Comparison of ENCODE assay signal across 8 cellular contexts in the genomic region with DNA sequence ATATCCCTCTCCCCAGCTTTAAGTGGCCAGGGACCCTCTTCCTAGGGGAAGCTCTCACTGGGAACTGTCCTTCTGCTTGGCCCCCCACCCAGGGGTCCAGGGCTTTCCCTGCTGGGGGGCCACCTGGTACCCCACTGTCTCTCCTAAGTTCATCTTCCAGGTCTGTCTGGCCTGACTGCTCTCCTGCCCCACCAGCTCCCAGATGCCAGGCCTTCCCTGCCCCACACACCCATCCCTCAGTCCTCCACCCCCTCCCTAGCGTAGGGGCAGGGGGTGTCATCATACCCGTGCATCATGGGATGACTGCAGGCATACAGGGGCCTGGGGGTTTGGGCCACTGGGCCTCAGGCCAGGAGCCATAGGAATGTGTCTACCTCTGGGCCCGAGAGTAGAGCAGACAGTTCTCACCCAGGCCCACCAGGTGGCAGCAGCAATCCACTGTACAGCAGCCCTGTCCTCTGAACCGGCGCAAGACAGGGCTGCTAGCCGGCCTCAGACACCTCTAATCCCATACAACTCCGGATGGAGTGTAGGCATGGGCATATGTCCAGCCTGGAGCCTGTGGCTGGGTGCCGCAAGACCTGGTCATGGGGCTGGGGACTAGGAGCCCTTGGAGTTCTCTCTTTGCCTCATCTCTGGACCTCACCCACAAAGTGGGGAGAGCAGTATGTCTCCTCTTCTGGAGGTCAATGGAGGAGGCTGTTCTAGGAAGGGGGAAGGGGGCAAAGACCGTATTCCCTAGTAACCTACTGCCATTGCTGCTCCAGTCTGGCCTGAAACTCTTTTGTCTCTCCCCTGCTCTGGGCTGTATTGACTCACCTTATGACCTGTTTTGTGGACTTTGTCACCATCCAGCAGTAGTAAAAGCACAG. TPM values are rescaled to one million over a fixed set of nuclear protein-coding genes. Genes with fewer than 3 reads are reported as not detected.
A peak's percentile ranks its signal among the peaks of the same experiment; 100 is the strongest.
DNase-seq lines count a peak whose midpoint lies in the region; ATAC-seq and TF ChIP-seq lines count a peak whose summit lies in the region.

No MANE protein-coding gene starts in this region.

- H3K27me3 ChIP-seq in HCT116 (ENCODE audit: insufficient read depth, low read length) (no peaks in the 10 kb centered on the region), right cardiac atrium (ENCODE audit: control insufficient read depth, insufficient read depth) (no peaks in the 10 kb centered on the region)

- CTCF ChIA-PET in HCT116 (lab: Charles Lee) = interaction anchor here (0.6 to 1.7 kb wide), 3 partner anchors 98 to 239 kb away, joined by 4 to 12 read pairs (median 5); no protein-coding TSS in a partner anchor

- TF ChIP-seq CTCF in GM10266 (IDR thresholded peaks at IDR 0.05; ENCODE audit: control insufficient read depth, insufficient read depth, low read depth, missing control alignments) (peak; percentile 94), HCT116 (IDR thresholded peaks at IDR 0.05 in 2 of 3, conservative IDR thresholded peaks at IDR 0.05 in 1 of 3; ENCODE audit: borderline replicate concordance in 1 of 3, insufficient read depth in 1 of 3, low read depth in 2 of 3, low read length in 2 of 3) (peak; percentile 81 to 93 (median 91))

- H3K79me2 ChIP-seq in HCT116 (ENCODE audit: insufficient read depth, low read length) = no peaks in the 10 kb centered on the region

- intact Hi-C loops in HCT116 (cut with micrococcal nuclease) = loop anchor here (1.0 kb wide), 1 partner anchor 100 kb away; no protein-coding TSS in a partner anchor
- intact Hi-C loops in right cardiac atrium (cut with DNase I) = loop anchor here in 3 of 4 donors (2.0 to 5.0 kb wide), 5 partner anchors 100 to 298 kb away; no protein-coding TSS in a partner anchor
- intact Hi-C loops in sciatic nerve (cut with DNase I) = loop anchor here (5.0 to 10.0 kb wide), 2 partner anchors 100 to 103 kb away; a partner anchor contains a TSS

- peaks cover 0 to 14% of the 10 kb centered on the region in 2 experiments; a peak in 1 of 4 replicates for H3K4me1 ChIP-seq in HCT116 (ENCODE audit: control insufficient read depth in 1 of 2, insufficient read depth in 2 of 2, low read length in 2 of 2)
- H3K4me1 ChIP-seq in right cardiac atrium (ENCODE audit: control insufficient read depth, insufficient read depth, low read length) = no peaks in the 10 kb centered on the region

- H3K9me2 ChIP-seq in HCT116 (ENCODE audit: insufficient read depth) = no peaks in the 10 kb centered on the region

- H4K20me1 ChIP-seq in HCT116 (ENCODE audit: insufficient read depth) = no peaks in the 10 kb centered on the region; the same call in 1 of the 2 replicates

- no peak overlapping the region for H2AFZ ChIP-seq in HCT116 (ENCODE audit: low read depth, low read length, poor library complexity, severe bottlenecking)

- WGBS in right cardiac atrium = 6% methylated on average over 9 of the region's 9 CpGs

- no TSS peak for BruUV-seq in HCT116 (replicated peaks; lab: Mats Ljungman, UMichigan)

- no peaks in the 10 kb centered on the region for H3K36me3 ChIP-seq in HCT116 (ENCODE audit: control insufficient read depth in 1 of 2, insufficient read depth in 2 of 2, low read length in 2 of 2)

- no peak overlapping the region for H3K9ac ChIP-seq in HCT116 (ENCODE audit: low read length)

- POLR2A ChIA-PET in HCT116 (lab: Charles Lee) = no interaction called here

- no peak for TF ChIP-seq POLR2A in HCT116 (IDR thresholded peaks at IDR 0.05; ENCODE audit: borderline replicate concordance, extremely low read depth, insufficient read depth, insufficient read length)

- no peak overlapping the region for H3K27ac ChIP-seq in HCT116 (ENCODE audit: low read depth, low read length)
- no peak overlapping the region for H3K27ac ChIP-seq in right cardiac atrium (ENCODE audit: low read length)

- H3K4me2 ChIP-seq in HCT116 (ENCODE audit: low read length) = 0 out of 2 replicates have a peak overlapping the region, but pooled peaks have one; percentile 1

- no peak overlapping the region for H3K4me3 ChIP-seq in HCT116 (replicated peaks in 1 of 2; ENCODE audit: low read depth in 1 of 2, low read length in 2 of 2)
- no peak overlapping the region for H3K4me3 ChIP-seq in right cardiac atrium (ENCODE audit: low read length)

- H3K9me3 ChIP-seq in HCT116 (ENCODE audit: control insufficient read depth in 1 of 2, insufficient read depth in 1 of 2, low read depth in 1 of 2, low read length in 2 of 2) = no peaks in the 10 kb centered on the region
- H3K9me3 ChIP-seq in right cardiac atrium (ENCODE audit: control insufficient read depth, low read length) = no peaks in the 10 kb centered on the region

- DNase-seq in GM10266 (ENCODE audit: extremely low spot score) (peak; percentile 87), HCT116 (ENCODE audit: low read depth, low spot score) (peak; percentile 42), NCI-H1092 treated with DMSO at 0.1 percent for 48 hours (lab: John Stamatoyannopoulos, UW) (peak; percentile 45), T-helper 1 cell (peak; percentile 53 to 77 (median 72)), amniotic stem cell (lab: John Stamatoyannopoulos, UW) (peak; percentile 68), right cardiac atrium (peak; percentile 85 to 93 (median 93)), sciatic nerve (ENCODE audit: low spot score) (peak; percentile 92)

- ATAC-seq in HCT116 (peak; percentile 95), right cardiac atrium (peak; percentile 83 to 85), sciatic nerve (peak; percentile 88), GM18519 (IDR thresholded peaks at IDR 0.05; ENCODE audit: low FRiP score, unreplicated experiment) (no peak)

- peak; percentile 97 for TF ChIP-seq RAD21 in HCT116 (IDR thresholded peaks at IDR 0.05; ENCODE audit: low read depth)

- RAD21 ChIA-PET in HCT116 (lab: Charles Lee; ENCODE audit: low non-redundant PET in 1 of 2, low total read pairs in 2 of 2, uncharacterized antibody in 2 of 2, unreplicated experiment in 2 of 2) = interaction anchor here (0.7 to 1.4 kb wide), 2 partner anchors 101 to 407 kb away, joined by 4 read pairs; no protein-coding TSS in a partner anchor

TF ChIP-seq in HCT116, 20 proteins besides CTCF, POLR2A, EP300 and RAD21:
- TF ChIP-seq SRF (IDR thresholded peaks at IDR 0.05; ENCODE audit: low read depth) (no peak), SP1 (IDR thresholded peaks at IDR 0.05; ENCODE audit: low read depth) (no peak), JUND (IDR thresholded peaks at IDR 0.05) (no peak), SIN3A (IDR thresholded peaks at IDR 0.05; ENCODE audit: low read depth) (no peak), ZNF274 (IDR thresholded peaks at IDR 0.05; ENCODE audit: low read depth, low read length) (no peak), EZH2phosphoT487 (IDR thresholded peaks at IDR 0.05; ENCODE audit: borderline replicate concordance) (no peak), TCF7L2 (IDR thresholded peaks at IDR 0.05; ENCODE audit: borderline replicate concordance, extremely low read depth, insufficient read depth, insufficient read length) (no peak), POLR2AphosphoS5 (IDR thresholded peaks at IDR 0.05; ENCODE audit: low read depth, low read length) (no peak), EGR1 (IDR thresholded peaks at IDR 0.05; ENCODE audit: low read depth) (no peak)
- TF ChIP-seq, protein P1, sequence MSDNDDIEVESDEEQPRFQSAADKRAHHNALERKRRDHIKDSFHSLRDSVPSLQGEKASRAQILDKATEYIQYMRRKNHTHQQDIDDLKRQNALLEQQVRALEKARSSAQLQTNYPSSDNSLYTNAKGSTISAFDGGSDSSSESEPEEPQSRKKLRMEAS (IDR thresholded peaks at IDR 0.05) = no peak
- TF ChIP-seq, protein P2, sequence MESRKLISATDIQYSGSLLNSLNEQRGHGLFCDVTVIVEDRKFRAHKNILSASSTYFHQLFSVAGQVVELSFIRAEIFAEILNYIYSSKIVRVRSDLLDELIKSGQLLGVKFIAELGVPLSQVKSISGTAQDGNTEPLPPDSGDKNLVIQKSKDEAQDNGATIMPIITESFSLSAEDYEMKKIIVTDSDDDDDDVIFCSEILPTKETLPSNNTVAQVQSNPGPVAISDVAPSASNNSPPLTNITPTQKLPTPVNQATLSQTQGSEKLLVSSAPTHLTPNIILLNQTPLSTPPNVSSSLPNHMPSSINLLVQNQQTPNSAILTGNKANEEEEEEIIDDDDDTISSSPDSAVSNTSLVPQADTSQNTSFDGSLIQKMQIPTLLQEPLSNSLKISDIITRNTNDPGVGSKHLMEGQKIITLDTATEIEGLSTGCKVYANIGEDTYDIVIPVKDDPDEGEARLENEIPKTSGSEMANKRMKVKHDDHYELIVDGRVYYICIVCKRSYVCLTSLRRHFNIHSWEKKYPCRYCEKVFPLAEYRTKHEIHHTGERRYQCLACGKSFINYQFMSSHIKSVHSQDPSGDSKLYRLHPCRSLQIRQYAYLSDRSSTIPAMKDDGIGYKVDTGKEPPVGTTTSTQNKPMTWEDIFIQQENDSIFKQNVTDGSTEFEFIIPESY (IDR thresholded peaks at IDR 0.05; ENCODE audit: extremely low read depth, insufficient replicate concordance, low read length) = no peak

RNA-seq across cellular contexts. Expression of a gene that starts 10.0 kb away (rescaled TPM):
- total RNA-seq in HCT116 (2021; ENCODE audit: unreplicated experiment) (64.8 TPM), right cardiac atrium (10 to 100 TPM; 15.8 to 24.5 (median 19.7) TPM), sciatic nerve (35.2 TPM)
- 34.5 and 37.9 TPM in 2 replicates for polyA plus RNA-seq in HCT116 (2012)
- 11.6 TPM for polyA plus RNA-seq in right cardiac atrium

RNA-seq across cellular contexts. Expression of a gene that starts 17.8 kb away (rescaled TPM):
- 28.9 TPM for total RNA-seq in HCT116 (2021; ENCODE audit: unreplicated experiment)
- 22.5 and 25.3 TPM in 2 replicates for polyA plus RNA-seq in HCT116 (2012)
- 1 to 10 TPM; 1.3 to 4.5 (median 3.2) TPM for total RNA-seq in right cardiac atrium
- 2.0 TPM for polyA plus RNA-seq in right cardiac atrium
- 5.5 TPM for total RNA-seq in sciatic nerve

RNA-seq across cellular contexts. Expression of a gene that starts 28.6 kb away (rescaled TPM):
- total RNA-seq in HCT116 (2021; ENCODE audit: unreplicated experiment) (1.6 TPM), right cardiac atrium (10 to 100 TPM in 2 of 4 donors, 1 to 10 TPM in 2; 4.1 to 18.4 (median 9.6) TPM), sciatic nerve (32.2 TPM)
- 1.0 and 1.2 TPM in 2 replicates for polyA plus RNA-seq in HCT116 (2012)
- 24.6 TPM for polyA plus RNA-seq in right cardiac atrium

RNA-seq across cellular contexts. Expression of a gene that starts 36.9 kb away (rescaled TPM):
- 41.0 TPM for total RNA-seq in HCT116 (2021; ENCODE audit: unreplicated experiment)
- 52.7 and 58.8 TPM in 2 replicates for polyA plus RNA-seq in HCT116 (2012)
- 100 to 1,000 TPM; 141 to 203 (median 167) TPM for total RNA-seq in right cardiac atrium
- 258 TPM for polyA plus RNA-seq in right cardiac atrium
- total RNA-seq in sciatic nerve = 45.8 TPM

RNA-seq across cellular contexts. Expression of a gene that starts 49.9 kb away (rescaled TPM):
- total RNA-seq in HCT116 (2021; ENCODE audit: unreplicated experiment) (147 TPM), right cardiac atrium (1 to 10 TPM; 3.2 to 8.2 (median 6.3) TPM), sciatic nerve (15.0 TPM)
- 132 and 143 TPM in 2 replicates for polyA plus RNA-seq in HCT116 (2012)
- 1.5 TPM for polyA plus RNA-seq in right cardiac atrium

Comparison
In these comparisons a context has a peak if more than half of its experiments do, and no peak if none do; other contexts are left out.
1. DNase-seq: peak in every context shown above with its lines; median percentile 93 in right cardiac atrium; 92 in sciatic nerve; 87 in GM10266; 72 in T-helper 1 cell; 68 in amniotic stem cell; 45 in NCI-H1092 treated with DMSO at 0.1 percent for 48 hours; 42 in HCT116.